Comparison of ENCODE assay signal across 1 cellular context in the genomic region with DNA sequence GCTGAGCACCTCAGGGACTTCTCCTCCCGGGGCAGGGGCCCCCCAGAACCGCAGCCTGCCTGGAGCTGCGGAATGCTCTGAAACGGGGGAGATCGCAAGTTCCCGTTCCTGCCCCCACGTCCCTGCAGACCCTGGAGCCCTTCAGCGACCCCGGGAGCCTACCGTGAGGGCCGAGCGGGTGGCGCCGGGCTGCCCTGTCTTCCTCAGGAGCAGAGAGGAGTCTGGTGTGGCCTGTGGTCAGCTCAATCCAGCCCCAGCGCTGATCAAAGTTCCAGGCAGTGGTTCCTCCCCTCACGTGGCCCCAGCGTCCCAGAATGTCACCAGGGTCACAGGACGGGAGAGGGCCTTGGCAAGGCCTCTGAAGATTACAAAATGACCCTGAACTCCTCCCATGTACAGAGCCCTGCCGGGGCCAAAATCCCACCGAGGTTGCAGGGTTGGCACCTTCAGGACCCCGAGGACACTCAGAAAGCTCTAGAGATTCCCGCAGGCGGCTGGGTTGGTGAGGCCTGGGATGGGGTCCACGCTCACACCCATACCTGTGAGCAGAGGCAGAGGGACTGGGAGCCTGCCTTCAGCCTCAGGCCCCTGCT.
A peak's percentile ranks its signal among the peaks of the same experiment; 100 is the strongest.
TF ChIP-seq lines count a peak whose summit lies in the region.

TSS of gene CPN2 (minus strand) at position 249 of the 593 bp plus-strand sequence. CDS start 8,626 bp downstream, outside the sequence.

TF ChIP-seq in HepG2, 621 proteins besides CTCF, POLR2A, EP300 and RAD21 (continued from another document and continues in another):
- TF ChIP-seq, protein P1, sequence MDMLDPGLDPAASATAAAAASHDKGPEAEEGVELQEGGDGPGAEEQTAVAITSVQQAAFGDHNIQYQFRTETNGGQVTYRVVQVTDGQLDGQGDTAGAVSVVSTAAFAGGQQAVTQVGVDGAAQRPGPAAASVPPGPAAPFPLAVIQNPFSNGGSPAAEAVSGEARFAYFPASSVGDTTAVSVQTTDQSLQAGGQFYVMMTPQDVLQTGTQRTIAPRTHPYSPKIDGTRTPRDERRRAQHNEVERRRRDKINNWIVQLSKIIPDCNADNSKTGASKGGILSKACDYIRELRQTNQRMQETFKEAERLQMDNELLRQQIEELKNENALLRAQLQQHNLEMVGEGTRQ (IDR thresholded peaks at IDR 0.05; ENCODE audit: low read depth, low read length): peak; percentile 82
- TF ChIP-seq, protein P1 (CRISPR knock-in tag; IDR thresholded peaks at IDR 0.05; ENCODE audit: borderline replicate concordance): peak; percentile 90; the same call in 1 of the 2 replicates
- TF ChIP-seq, protein P2, sequence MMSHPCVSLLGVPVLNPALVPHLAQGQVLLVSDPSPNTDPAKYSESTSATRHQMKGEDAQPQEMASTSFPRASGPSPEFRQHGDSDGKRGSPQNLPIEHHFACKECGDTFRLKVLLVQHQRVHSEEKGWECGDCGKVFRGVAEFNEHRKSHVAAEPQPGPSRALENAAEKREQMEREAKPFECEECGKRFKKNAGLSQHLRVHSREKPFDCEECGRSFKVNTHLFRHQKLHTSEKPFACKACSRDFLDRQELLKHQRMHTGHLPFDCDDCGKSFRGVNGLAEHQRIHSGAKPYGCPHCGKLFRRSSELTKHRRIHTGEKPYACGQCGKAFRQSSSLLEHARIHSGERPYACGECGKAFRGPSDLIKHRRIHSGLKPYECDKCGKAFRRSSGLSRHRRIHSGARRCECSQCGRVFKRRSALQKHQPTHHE (CRISPR knock-in tag; IDR thresholded peaks at IDR 0.05; ENCODE audit: borderline replicate concordance): 0 out of 2 replicates have a peak, but pooled peaks have one; percentile 38
- TF ChIP-seq MEIS2 (CRISPR knock-in tag; IDR thresholded peaks at IDR 0.05) (peak; percentile 82; the same call in 1 of the 2 replicates), LCORL (IDR thresholded peaks at IDR 0.05) (no peak), LCORL (CRISPR knock-in tag; IDR thresholded peaks at IDR 0.05) (peak; percentile 96), NCOA1 (CRISPR knock-in tag; IDR thresholded peaks at IDR 0.05) (no peak), SALL2 (CRISPR knock-in tag; IDR thresholded peaks at IDR 0.05) (0 out of 2 replicates have a peak, but pooled peaks have one; percentile 46), ZFP90 (CRISPR knock-in tag; IDR thresholded peaks at IDR 0.05; ENCODE audit: borderline replicate concordance) (0 out of 2 replicates have a peak, but pooled peaks have one; percentile 74), ISL2 (CRISPR knock-in tag; IDR thresholded peaks at IDR 0.05) (peak; percentile 76), CBX2 (IDR thresholded peaks at IDR 0.05; ENCODE audit: low read depth, low read length) (no peak), CBX2 (CRISPR knock-in tag; IDR thresholded peaks at IDR 0.05; ENCODE audit: low read depth) (no peak), SKI (IDR thresholded peaks at IDR 0.05; ENCODE audit: partially characterized antibody) (no peak), ZBTB7A (CRISPR knock-in tag; IDR thresholded peaks at IDR 0.05) (0 out of 2 replicates have a peak, but pooled peaks have one; percentile 17), ZNF225 (CRISPR knock-in tag; IDR thresholded peaks at IDR 0.05) (peak; percentile 40; the same call in 1 of the 2 replicates), CAMTA2 (CRISPR knock-in tag; IDR thresholded peaks at IDR 0.05; ENCODE audit: borderline replicate concordance) (peak; percentile 45; the same call in 1 of the 2 replicates), KDM5B (CRISPR knock-in tag; IDR thresholded peaks at IDR 0.05; ENCODE audit: borderline replicate concordance) (peak; percentile 70; the same call in 1 of the 2 replicates), ZNF577 (CRISPR knock-in tag; IDR thresholded peaks at IDR 0.05; ENCODE audit: borderline replicate concordance, low read depth) (no peak), ZBTB42 (CRISPR knock-in tag; IDR thresholded peaks at IDR 0.05) (peak; percentile 37; the same call in 1 of the 2 replicates), TFDP2 (CRISPR knock-in tag; IDR thresholded peaks at IDR 0.05) (peak; percentile 66; the same call in 1 of the 2 replicates), RFX3 (CRISPR knock-in tag; IDR thresholded peaks at IDR 0.05) (no peak), ZNF768 (CRISPR knock-in tag; IDR thresholded peaks at IDR 0.05) (peak; percentile 59; the same call in 1 of the 2 replicates), RXRB (CRISPR knock-in tag; IDR thresholded peaks at IDR 0.05; ENCODE audit: borderline replicate concordance) (peak; percentile 58), ZNF614 (CRISPR knock-in tag; IDR thresholded peaks at IDR 0.05; ENCODE audit: borderline replicate concordance) (peak; percentile 59; the same call in 1 of the 2 replicates), ZNF678 (CRISPR knock-in tag; IDR thresholded peaks at IDR 0.05) (0 out of 2 replicates have a peak, but pooled peaks have one; percentile 70), TOPORS (CRISPR knock-in tag; IDR thresholded peaks at IDR 0.05) (peak; percentile 63; the same call in 1 of the 2 replicates), HBP1 (CRISPR knock-in tag; IDR thresholded peaks at IDR 0.05; ENCODE audit: low read depth) (no peak), PRPF4 (IDR thresholded peaks at IDR 0.05; ENCODE audit: low read depth, low read length, poor library complexity, severe bottlenecking) (no peak), IKZF4 (CRISPR knock-in tag; IDR thresholded peaks at IDR 0.05; ENCODE audit: borderline replicate concordance, low read depth, not compliant biosample characterization) (peak; percentile 25), ZNF709 (CRISPR knock-in tag; IDR thresholded peaks at IDR 0.05) (peak; percentile 65; the same call in 1 of the 2 replicates), NKX3-1 (CRISPR knock-in tag; IDR thresholded peaks at IDR 0.05) (0 out of 2 replicates have a peak, but pooled peaks have one; percentile 51), ZNF816 (CRISPR knock-in tag; IDR thresholded peaks at IDR 0.05; ENCODE audit: borderline replicate concordance) (no peak), ZNF761 (CRISPR knock-in tag; conservative IDR thresholded peaks at IDR 0.05) (peak; percentile 80), CHD4 (IDR thresholded peaks at IDR 0.05; ENCODE audit: borderline replicate concordance, low read length) (no peak), NFE2 (CRISPR knock-in tag; IDR thresholded peaks at IDR 0.05) (no peak), HNRNPL (IDR thresholded peaks at IDR 0.05; ENCODE audit: low read depth, low read length) (peak; percentile 12; the same call in 1 of the 2 replicates), KDM2A (CRISPR knock-in tag; IDR thresholded peaks at IDR 0.05; ENCODE audit: borderline replicate concordance, low read depth) (peak; percentile 48; the same call in 1 of the 2 replicates), RNF219 (CRISPR knock-in tag; IDR thresholded peaks at IDR 0.05) (no peak), NONO (IDR thresholded peaks at IDR 0.05) (no peak), NONO (CRISPR knock-in tag; conservative IDR thresholded peaks at IDR 0.05) (0 out of 2 replicates have a peak, but pooled peaks have one; percentile 79), CHCHD3 (CRISPR knock-in tag; IDR thresholded peaks at IDR 0.05) (no peak), SRSF1 (optimal IDR thresholded peaks at IDR 0.05; ENCODE audit: low read depth, low read length) (peak; percentile 87), ZFX (CRISPR knock-in tag; IDR thresholded peaks at IDR 0.05; ENCODE audit: low read depth) (peak; percentile 95), ZMYM4 (CRISPR knock-in tag; IDR thresholded peaks at IDR 0.05) (peak; percentile 82), PPARG (CRISPR knock-in tag; conservative IDR thresholded peaks at IDR 0.05) (no peak), HES4 (CRISPR knock-in tag; IDR thresholded peaks at IDR 0.05; ENCODE audit: borderline replicate concordance) (peak; percentile 35; the same call in 1 of the 2 replicates), ZNF24 (IDR thresholded peaks at IDR 0.05) (no peak), ZNF430 (CRISPR knock-in tag; IDR thresholded peaks at IDR 0.05) (no peak), AHR (CRISPR knock-in tag; IDR thresholded peaks at IDR 0.05) (peak; percentile 90; the same call in 1 of the 2 replicates), DR1 (CRISPR knock-in tag; IDR thresholded peaks at IDR 0.05) (peak; percentile 74; the same call in 1 of the 2 replicates)
- TF ChIP-seq, protein P3, sequence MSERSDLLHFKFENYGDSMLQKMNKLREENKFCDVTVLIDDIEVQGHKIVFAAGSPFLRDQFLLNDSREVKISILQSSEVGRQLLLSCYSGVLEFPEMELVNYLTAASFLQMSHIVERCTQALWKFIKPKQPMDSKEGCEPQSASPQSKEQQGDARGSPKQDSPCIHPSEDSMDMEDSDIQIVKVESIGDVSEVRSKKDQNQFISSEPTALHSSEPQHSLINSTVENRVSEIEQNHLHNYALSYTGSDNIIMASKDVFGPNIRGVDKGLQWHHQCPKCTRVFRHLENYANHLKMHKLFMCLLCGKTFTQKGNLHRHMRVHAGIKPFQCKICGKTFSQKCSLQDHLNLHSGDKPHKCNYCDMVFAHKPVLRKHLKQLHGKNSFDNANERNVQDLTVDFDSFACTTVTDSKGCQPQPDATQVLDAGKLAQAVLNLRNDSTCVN (CRISPR knock-in tag; IDR thresholded peaks at IDR 0.05; ENCODE audit: borderline replicate concordance): peak; percentile 34; the same call in 1 of the 2 replicates
- TF ChIP-seq, protein P4, sequence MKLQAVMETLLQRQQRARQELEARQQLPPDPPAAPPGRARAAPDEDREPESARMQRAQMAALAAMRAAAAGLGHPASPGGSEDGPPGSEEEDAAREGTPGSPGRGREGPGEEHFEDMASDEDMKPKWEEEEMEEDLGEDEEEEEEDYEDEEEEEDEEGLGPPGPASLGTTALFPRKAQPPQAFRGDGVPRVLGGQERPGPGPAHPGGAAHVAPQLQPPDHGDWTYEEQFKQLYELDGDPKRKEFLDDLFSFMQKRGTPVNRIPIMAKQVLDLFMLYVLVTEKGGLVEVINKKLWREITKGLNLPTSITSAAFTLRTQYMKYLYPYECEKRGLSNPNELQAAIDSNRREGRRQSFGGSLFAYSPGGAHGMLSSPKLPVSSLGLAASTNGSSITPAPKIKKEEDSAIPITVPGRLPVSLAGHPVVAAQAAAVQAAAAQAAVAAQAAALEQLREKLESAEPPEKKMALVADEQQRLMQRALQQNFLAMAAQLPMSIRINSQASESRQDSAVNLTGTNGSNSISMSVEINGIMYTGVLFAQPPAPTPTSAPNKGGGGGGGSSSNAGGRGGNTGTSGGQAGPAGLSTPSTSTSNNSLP (IDR thresholded peaks at IDR 0.05; ENCODE audit: low read depth, low read length): no peak
- TF ChIP-seq, protein P5, sequence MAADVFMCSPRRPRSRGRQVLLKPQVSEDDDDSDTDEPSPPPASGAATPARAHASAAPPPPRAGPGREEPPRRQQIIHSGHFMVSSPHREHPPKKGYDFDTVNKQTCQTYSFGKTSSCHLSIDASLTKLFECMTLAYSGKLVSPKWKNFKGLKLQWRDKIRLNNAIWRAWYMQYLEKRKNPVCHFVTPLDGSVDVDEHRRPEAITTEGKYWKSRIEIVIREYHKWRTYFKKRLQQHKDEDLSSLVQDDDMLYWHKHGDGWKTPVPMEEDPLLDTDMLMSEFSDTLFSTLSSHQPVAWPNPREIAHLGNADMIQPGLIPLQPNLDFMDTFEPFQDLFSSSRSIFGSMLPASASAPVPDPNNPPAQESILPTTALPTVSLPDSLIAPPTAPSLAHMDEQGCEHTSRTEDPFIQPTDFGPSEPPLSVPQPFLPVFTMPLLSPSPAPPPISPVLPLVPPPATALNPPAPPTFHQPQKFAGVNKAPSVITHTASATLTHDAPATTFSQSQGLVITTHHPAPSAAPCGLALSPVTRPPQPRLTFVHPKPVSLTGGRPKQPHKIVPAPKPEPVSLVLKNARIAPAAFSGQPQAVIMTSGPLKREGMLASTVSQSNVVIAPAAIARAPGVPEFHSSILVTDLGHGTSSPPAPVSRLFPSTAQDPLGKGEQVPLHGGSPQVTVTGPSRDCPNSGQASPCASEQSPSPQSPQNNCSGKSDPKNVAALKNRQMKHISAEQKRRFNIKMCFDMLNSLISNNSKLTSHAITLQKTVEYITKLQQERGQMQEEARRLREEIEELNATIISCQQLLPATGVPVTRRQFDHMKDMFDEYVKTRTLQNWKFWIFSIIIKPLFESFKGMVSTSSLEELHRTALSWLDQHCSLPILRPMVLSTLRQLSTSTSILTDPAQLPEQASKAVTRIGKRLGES (CRISPR knock-in tag; IDR thresholded peaks at IDR 0.05; ENCODE audit: borderline replicate concordance): no peak
